Comparison of ENCODE assay signal across 1 cellular context in the genomic region with DNA sequence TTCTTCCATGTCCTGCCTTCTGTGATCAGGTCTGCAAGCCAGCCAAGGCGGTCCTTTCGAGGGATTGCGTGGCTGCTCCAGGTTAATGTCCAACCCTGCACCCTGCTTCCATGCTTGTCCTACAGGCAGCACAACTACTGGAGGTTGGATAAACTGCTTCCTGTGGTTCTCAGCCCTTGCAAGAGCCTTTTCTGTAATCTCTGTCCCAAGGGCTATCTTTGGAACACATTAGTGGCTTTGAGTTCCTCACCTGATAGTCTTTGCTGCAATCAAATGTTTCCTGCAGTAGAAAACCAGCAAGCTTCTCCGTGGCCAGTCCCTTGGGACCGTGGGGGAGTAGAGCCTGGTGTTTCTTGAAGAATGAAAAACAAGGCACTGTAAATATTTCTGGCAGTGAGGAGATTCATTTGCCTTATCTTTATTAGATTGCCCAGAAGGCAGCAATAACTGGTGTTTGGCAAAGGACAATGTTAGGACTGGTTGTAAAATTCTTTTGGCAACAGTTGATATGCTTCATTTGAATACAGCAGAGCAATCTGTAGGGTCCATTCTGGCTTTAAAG.
A peak's percentile ranks its signal among the peaks of the same experiment; 100 is the strongest.
TF ChIP-seq lines count a peak whose summit lies in the region.

No MANE protein-coding gene starts in this region.

TF ChIP-seq in HEK293, 187 proteins besides CTCF, POLR2A, EP300 and RAD21 (continued from another document and continues in another):
- TF ChIP-seq, protein P1, sequence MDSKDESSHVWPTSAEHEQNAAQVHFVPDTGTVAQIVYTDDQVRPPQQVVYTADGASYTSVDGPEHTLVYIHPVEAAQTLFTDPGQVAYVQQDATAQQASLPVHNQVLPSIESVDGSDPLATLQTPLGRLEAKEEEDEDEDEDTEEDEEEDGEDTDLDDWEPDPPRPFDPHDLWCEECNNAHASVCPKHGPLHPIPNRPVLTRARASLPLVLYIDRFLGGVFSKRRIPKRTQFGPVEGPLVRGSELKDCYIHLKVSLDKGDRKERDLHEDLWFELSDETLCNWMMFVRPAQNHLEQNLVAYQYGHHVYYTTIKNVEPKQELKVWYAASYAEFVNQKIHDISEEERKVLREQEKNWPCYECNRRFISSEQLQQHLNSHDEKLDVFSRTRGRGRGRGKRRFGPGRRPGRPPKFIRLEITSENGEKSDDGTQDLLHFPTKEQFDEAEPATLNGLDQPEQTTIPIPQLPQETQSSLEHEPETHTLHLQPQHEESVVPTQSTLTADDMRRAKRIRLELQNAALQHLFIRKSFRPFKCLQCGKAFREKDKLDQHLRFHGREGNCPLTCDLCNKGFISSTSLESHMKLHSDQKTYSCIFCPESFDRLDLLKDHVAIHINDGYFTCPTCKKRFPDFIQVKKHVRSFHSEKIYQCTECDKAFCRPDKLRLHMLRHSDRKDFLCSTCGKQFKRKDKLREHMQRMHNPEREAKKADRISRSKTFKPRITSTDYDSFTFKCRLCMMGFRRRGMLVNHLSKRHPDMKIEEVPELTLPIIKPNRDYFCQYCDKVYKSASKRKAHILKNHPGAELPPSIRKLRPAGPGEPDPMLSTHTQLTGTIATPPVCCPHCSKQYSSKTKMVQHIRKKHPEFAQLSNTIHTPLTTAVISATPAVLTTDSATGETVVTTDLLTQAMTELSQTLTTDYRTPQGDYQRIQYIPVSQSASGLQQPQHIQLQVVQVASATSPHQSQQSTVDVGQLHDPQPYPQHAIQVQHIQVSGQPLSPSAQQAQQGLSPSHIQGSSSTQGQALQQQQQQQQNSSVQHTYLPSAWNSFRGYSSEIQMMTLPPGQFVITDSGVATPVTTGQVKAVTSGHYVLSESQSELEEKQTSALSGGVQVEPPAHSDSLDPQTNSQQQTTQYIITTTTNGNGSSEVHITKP (tag by site-specific recombination; IDR thresholded peaks at IDR 0.05): 0 out of 2 replicates have a peak, but pooled peaks have one; percentile 0
- TF ChIP-seq YY1 (tag by site-specific recombination; IDR thresholded peaks at IDR 0.05) (no peak), ZNF626 (tag by site-specific recombination; IDR thresholded peaks at IDR 0.05) (0 out of 2 replicates have a peak, but pooled peaks have one; percentile 40), ZNF473 (tag by site-specific recombination; IDR thresholded peaks at IDR 0.05) (no peak), YY2 (tag by site-specific recombination; IDR thresholded peaks at IDR 0.05) (no peak), ZBTB21 (tag by site-specific recombination; IDR thresholded peaks at IDR 0.05) (no peak), ZFP41 (tag by site-specific recombination; IDR thresholded peaks at IDR 0.05; ENCODE audit: borderline replicate concordance) (no peak), ZNF514 (tag by site-specific recombination; IDR thresholded peaks at IDR 0.05) (no peak), ZBTB17 (tag by site-specific recombination; IDR thresholded peaks at IDR 0.05) (0 out of 2 replicates have a peak, but pooled peaks have one; percentile 35), ZXDB (tag by site-specific recombination; IDR thresholded peaks at IDR 0.05) (peak; percentile 88), ZNF19 (tag by site-specific recombination; IDR thresholded peaks at IDR 0.05; ENCODE audit: low read depth) (peak; percentile 89; the same call in 1 of the 2 replicates), ZNF24 (tag by site-specific recombination; IDR thresholded peaks at IDR 0.05) (no peak), OVOL3 (tag by site-specific recombination; IDR thresholded peaks at IDR 0.05) (peak; percentile 81), ZNF677 (tag by site-specific recombination; IDR thresholded peaks at IDR 0.05) (no peak), ZSCAN30 (tag by site-specific recombination; IDR thresholded peaks at IDR 0.05) (peak; percentile 86), ZNF114 (tag by site-specific recombination; IDR thresholded peaks at IDR 0.05) (no peak), ZNF561 (tag by site-specific recombination; IDR thresholded peaks at IDR 0.05; ENCODE audit: borderline replicate concordance) (peak; percentile 57; the same call in 1 of the 2 replicates), ZNF223 (tag by site-specific recombination; IDR thresholded peaks at IDR 0.05) (no peak), ZIC2 (tag by site-specific recombination; IDR thresholded peaks at IDR 0.05) (peak; percentile 82), ZNF423 (tag by site-specific recombination; IDR thresholded peaks at IDR 0.05) (peak; percentile 93), REPIN1 (tag by site-specific recombination; IDR thresholded peaks at IDR 0.05; ENCODE audit: low read depth) (no peak), ZNF76 (tag by site-specific recombination; IDR thresholded peaks at IDR 0.05; ENCODE audit: borderline replicate concordance, low read depth) (no peak), ZNF768 (tag by site-specific recombination; IDR thresholded peaks at IDR 0.05) (no peak), FEZF1 (tag by site-specific recombination; IDR thresholded peaks at IDR 0.05) (peak; percentile 93), ZNF707 (tag by site-specific recombination; IDR thresholded peaks at IDR 0.05) (no peak), MZF1 (tag by site-specific recombination; IDR thresholded peaks at IDR 0.05; ENCODE audit: borderline replicate concordance) (peak; percentile 63; the same call in 1 of the 2 replicates), ZBTB7A (tag by site-specific recombination; IDR thresholded peaks at IDR 0.05; ENCODE audit: low read depth) (no peak), ZNF621 (tag by site-specific recombination; IDR thresholded peaks at IDR 0.05) (no peak), ZBTB8A (tag by site-specific recombination; IDR thresholded peaks at IDR 0.05) (peak; percentile 55; the same call in 1 of the 2 replicates), PRDM1 (tag by site-specific recombination; IDR thresholded peaks at IDR 0.05) (no peak), ZNF155 (tag by site-specific recombination; IDR thresholded peaks at IDR 0.05) (no peak), ZNF302 (tag by site-specific recombination; IDR thresholded peaks at IDR 0.05; ENCODE audit: low read depth) (no peak), ZNF530 (tag by site-specific recombination; IDR thresholded peaks at IDR 0.05; ENCODE audit: low read depth) (no peak), ZNF391 (tag by site-specific recombination; IDR thresholded peaks at IDR 0.05; ENCODE audit: borderline replicate concordance, low read depth) (no peak)
- TF ChIP-seq, protein P2, sequence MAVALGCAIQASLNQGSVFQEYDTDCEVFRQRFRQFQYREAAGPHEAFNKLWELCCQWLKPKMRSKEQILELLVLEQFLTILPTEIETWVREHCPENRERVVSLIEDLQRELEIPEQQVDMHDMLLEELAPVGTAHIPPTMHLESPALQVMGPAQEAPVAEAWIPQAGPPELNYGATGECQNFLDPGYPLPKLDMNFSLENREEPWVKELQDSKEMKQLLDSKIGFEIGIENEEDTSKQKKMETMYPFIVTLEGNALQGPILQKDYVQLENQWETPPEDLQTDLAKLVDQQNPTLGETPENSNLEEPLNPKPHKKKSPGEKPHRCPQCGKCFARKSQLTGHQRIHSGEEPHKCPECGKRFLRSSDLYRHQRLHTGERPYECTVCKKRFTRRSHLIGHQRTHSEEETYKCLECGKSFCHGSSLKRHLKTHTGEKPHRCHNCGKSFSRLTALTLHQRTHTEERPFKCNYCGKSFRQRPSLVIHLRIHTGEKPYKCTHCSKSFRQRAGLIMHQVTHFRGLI (tag by site-specific recombination; IDR thresholded peaks at IDR 0.05): no peak
- TF ChIP-seq, protein P3, sequence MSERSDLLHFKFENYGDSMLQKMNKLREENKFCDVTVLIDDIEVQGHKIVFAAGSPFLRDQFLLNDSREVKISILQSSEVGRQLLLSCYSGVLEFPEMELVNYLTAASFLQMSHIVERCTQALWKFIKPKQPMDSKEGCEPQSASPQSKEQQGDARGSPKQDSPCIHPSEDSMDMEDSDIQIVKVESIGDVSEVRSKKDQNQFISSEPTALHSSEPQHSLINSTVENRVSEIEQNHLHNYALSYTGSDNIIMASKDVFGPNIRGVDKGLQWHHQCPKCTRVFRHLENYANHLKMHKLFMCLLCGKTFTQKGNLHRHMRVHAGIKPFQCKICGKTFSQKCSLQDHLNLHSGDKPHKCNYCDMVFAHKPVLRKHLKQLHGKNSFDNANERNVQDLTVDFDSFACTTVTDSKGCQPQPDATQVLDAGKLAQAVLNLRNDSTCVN (tag by site-specific recombination; optimal IDR thresholded peaks at IDR 0.05): no peak
- TF ChIP-seq, protein P4, sequence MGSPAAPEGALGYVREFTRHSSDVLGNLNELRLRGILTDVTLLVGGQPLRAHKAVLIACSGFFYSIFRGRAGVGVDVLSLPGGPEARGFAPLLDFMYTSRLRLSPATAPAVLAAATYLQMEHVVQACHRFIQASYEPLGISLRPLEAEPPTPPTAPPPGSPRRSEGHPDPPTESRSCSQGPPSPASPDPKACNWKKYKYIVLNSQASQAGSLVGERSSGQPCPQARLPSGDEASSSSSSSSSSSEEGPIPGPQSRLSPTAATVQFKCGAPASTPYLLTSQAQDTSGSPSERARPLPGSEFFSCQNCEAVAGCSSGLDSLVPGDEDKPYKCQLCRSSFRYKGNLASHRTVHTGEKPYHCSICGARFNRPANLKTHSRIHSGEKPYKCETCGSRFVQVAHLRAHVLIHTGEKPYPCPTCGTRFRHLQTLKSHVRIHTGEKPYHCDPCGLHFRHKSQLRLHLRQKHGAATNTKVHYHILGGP (tag by site-specific recombination; IDR thresholded peaks at IDR 0.05): no peak
- TF ChIP-seq, protein P5, sequence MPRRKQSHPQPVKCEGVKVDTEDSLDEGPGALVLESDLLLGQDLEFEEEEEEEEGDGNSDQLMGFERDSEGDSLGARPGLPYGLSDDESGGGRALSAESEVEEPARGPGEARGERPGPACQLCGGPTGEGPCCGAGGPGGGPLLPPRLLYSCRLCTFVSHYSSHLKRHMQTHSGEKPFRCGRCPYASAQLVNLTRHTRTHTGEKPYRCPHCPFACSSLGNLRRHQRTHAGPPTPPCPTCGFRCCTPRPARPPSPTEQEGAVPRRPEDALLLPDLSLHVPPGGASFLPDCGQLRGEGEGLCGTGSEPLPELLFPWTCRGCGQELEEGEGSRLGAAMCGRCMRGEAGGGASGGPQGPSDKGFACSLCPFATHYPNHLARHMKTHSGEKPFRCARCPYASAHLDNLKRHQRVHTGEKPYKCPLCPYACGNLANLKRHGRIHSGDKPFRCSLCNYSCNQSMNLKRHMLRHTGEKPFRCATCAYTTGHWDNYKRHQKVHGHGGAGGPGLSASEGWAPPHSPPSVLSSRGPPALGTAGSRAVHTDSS (tag by site-specific recombination; IDR thresholded peaks at IDR 0.05): no peak
- TF ChIP-seq, protein P6, sequence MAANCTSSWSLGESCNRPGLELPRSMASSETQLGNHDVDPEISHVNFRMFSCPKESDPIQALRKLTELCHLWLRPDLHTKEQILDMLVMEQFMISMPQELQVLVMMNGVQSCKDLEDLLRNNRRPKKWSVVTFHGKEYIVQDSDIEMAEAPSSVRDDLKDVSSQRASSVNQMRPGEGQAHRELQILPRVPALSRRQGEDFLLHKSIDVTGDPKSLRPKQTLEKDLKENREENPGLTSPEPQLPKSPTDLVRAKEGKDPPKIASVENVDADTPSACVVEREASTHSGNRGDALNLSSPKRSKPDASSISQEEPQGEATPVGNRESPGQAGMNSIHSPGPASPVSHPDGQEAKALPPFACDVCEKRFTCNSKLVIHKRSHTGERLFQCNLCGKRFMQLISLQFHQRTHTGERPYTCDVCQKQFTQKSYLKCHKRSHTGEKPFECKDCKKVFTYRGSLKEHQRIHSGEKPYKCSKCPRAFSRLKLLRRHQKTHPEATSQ (tag by site-specific recombination; IDR thresholded peaks at IDR 0.05): no peak
- TF ChIP-seq, protein P7, sequence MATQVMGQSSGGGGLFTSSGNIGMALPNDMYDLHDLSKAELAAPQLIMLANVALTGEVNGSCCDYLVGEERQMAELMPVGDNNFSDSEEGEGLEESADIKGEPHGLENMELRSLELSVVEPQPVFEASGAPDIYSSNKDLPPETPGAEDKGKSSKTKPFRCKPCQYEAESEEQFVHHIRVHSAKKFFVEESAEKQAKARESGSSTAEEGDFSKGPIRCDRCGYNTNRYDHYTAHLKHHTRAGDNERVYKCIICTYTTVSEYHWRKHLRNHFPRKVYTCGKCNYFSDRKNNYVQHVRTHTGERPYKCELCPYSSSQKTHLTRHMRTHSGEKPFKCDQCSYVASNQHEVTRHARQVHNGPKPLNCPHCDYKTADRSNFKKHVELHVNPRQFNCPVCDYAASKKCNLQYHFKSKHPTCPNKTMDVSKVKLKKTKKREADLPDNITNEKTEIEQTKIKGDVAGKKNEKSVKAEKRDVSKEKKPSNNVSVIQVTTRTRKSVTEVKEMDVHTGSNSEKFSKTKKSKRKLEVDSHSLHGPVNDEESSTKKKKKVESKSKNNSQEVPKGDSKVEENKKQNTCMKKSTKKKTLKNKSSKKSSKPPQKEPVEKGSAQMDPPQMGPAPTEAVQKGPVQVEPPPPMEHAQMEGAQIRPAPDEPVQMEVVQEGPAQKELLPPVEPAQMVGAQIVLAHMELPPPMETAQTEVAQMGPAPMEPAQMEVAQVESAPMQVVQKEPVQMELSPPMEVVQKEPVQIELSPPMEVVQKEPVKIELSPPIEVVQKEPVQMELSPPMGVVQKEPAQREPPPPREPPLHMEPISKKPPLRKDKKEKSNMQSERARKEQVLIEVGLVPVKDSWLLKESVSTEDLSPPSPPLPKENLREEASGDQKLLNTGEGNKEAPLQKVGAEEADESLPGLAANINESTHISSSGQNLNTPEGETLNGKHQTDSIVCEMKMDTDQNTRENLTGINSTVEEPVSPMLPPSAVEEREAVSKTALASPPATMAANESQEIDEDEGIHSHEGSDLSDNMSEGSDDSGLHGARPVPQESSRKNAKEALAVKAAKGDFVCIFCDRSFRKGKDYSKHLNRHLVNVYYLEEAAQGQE (tag by site-specific recombination; IDR thresholded peaks at IDR 0.05): no peak
- TF ChIP-seq, protein P8, sequence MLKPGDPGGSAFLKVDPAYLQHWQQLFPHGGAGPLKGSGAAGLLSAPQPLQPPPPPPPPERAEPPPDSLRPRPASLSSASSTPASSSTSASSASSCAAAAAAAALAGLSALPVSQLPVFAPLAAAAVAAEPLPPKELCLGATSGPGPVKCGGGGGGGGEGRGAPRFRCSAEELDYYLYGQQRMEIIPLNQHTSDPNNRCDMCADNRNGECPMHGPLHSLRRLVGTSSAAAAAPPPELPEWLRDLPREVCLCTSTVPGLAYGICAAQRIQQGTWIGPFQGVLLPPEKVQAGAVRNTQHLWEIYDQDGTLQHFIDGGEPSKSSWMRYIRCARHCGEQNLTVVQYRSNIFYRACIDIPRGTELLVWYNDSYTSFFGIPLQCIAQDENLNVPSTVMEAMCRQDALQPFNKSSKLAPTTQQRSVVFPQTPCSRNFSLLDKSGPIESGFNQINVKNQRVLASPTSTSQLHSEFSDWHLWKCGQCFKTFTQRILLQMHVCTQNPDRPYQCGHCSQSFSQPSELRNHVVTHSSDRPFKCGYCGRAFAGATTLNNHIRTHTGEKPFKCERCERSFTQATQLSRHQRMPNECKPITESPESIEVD (tag by site-specific recombination; IDR thresholded peaks at IDR 0.05): peak; percentile 98
